ENCODE assay signal across 8 cellular contexts in genomic region chr16:81879625-81880024, GRCh38.
A peak's percentile ranks its signal among the peaks of the same experiment; 100 is the strongest.
DNase-seq lines count a peak whose midpoint lies in the region; ATAC-seq, FAIRE-seq and TF ChIP-seq lines count a peak whose summit lies in the region.

No MANE protein-coding gene starts in this region.

- H3F3A ChIP-seq in SU-DHL-6 (ENCODE audit: insufficient read depth): peaks cover 16% of the 10 kb centered on the region; the same call in 1 of the 2 replicates

- H3K4me2 ChIP-seq in SU-DHL-6 (ENCODE audit: low read depth, low read length, poor library complexity, severe bottlenecking): no peak overlapping the region

- no peak overlapping the region for H3K4me3 ChIP-seq in H7 (ENCODE audit: insufficient read depth, low read depth, low read length)
- H3K4me3 ChIP-seq in SU-DHL-6 (ENCODE audit: insufficient read depth, low read length, poor library complexity, severe bottlenecking): no peak overlapping the region

- H3K36me3 ChIP-seq in H7 (replicated peaks; ENCODE audit: control insufficient read depth, insufficient read depth, low read length): no peaks in the 10 kb centered on the region
- peaks cover 33% of the 10 kb centered on the region; the same call in 1 of the 2 replicates for H3K36me3 ChIP-seq in SU-DHL-6 (ENCODE audit: low read length)

- DNase-seq in D721Med (ENCODE audit: insufficient read length, low spot score) (no peak), H7 (peak; percentile 75), iPS-NIHi7 (ENCODE audit: extremely low spot score) (peak; percentile 29), T-helper 2 cell (no peak), superior temporal gyrus (ENCODE audit: extremely low spot score) (no peak)

- no peak overlapping the region for H3K27ac ChIP-seq in SU-DHL-6 (ENCODE audit: low read depth, low read length)

- H4K20me1 ChIP-seq in SU-DHL-6 (ENCODE audit: low read depth, low read length): peaks cover 4% of the 10 kb centered on the region; the same call in 1 of the 2 replicates

- peaks cover 35% of the 10 kb centered on the region for H3K79me2 ChIP-seq in SU-DHL-6 (ENCODE audit: insufficient read depth, low read length)

- ATAC-seq in HG02870 (IDR thresholded peaks at IDR 0.05; ENCODE audit: unreplicated experiment): no peak
- no peak for ATAC-seq in HG02759 (IDR thresholded peaks at IDR 0.05; ENCODE audit: unreplicated experiment)

- H3K9me2 ChIP-seq in SU-DHL-6 (replicated peaks; ENCODE audit: insufficient read depth, low read length): no peaks in the 10 kb centered on the region

- no peak overlapping the region for H3K9ac ChIP-seq in SU-DHL-6 (ENCODE audit: low read length)

- peak; percentile 6 for TF ChIP-seq CTCF in D721Med (IDR thresholded peaks at IDR 0.05; ENCODE audit: insufficient read depth, missing control alignments)
- peak; percentile 45 for TF ChIP-seq CTCF in SU-DHL-6 (IDR thresholded peaks at IDR 0.05; ENCODE audit: insufficient read depth, low read length, poor library complexity, severe bottlenecking)

- H3K27me3 ChIP-seq in H7 (ENCODE audit: control insufficient read depth, insufficient read depth, low read length): no peaks in the 10 kb centered on the region
- no peaks in the 10 kb centered on the region for H3K27me3 ChIP-seq in SU-DHL-6 (ENCODE audit: low read length)

- no peak overlapping the region for H2AFZ ChIP-seq in SU-DHL-6 (ENCODE audit: low read depth, low read length, severe bottlenecking)

- no peak for FAIRE-seq in D721Med (lab: Jason Lieb, UNC)

- H3K9me3 ChIP-seq in SU-DHL-6 (ENCODE audit: insufficient read depth, low read length): no peaks in the 10 kb centered on the region

Comparison
In these comparisons a context has a peak if more than half of its experiments do, and no peak if none do; other contexts are left out.
1. DNase-seq: peak in H7 (single experiment) and iPS-NIHi7 (single experiment); none in D721Med (single experiment), T-helper 2 cell (0 of 5) and superior temporal gyrus (single experiment).